Comparison of ENCODE assay signal across 28 cellular contexts in the genomic region with DNA sequence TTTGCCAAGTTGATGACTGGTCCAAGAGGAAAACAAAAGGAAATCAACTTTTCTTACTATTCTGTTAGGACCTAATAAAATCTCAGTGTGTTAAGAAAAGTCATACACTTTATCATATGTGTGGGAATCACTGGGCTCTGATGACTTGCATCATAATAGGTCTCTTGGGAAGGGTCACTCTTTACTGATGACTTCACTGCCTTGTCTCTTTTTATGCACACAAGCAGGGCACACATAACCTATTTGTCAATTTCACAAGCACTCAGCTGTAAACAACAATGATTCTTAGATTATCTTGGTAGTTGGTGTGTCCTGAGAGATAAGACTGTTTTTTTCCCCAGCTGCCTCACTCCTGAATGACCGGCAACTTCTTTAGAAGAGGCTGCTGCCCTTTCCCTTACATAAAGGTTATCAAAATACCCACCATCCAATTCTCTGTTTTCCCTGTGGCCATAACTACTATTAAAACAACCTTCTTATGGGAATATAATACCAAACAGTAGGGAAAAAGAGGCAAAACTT. TPM values are rescaled to one million over a fixed set of nuclear protein-coding genes. Genes with fewer than 3 reads are reported as not detected.
"Had no signal": no experiment of that assay in that cellular context is flagged by ENCODE, and none has a peak within 500 bp of the region (broad histone marks: within the 10 kb centered on the region; RNA-seq: fewer than 3 reads in every experiment).

No MANE protein-coding gene starts in this region.

- H3K4me3 ChIP-seq: coronary artery, dorsolateral prefrontal cortex, esophagus squamous epithelium, heart right ventricle, right atrium auricular region, sigmoid colon, skin epidermis, testis, tibial nerve, upper lobe of right lung, vagina had no signal

- DNase-seq: dorsolateral prefrontal cortex; effector CD8-positive, alpha-beta T cell; esophagus squamous epithelium; heart right ventricle; hypothalamus; kidney glomerular epithelial cell; mesendoderm; naive thymus-derived CD4-positive, alpha-beta T cell; posterior cingulate gyrus; sigmoid colon; stimulated activated CD4-positive, alpha-beta T cell treated with anti-CD3 and anti-CD28 coated beads, Interleukin-2, amount 100 ng/mL, for 24 hours; stimulated activated CD4-positive, alpha-beta T cell treated with anti-CD3 and anti-CD28 coated beads, Interleukin-4, amount 100 ng/mL, for 4 hours; stimulated activated naive B cell treated with anti-CD40 and anti-IgM and Interleukin-4, amounts not matched to agents 10 μg/mL and 1 μg/mL and 100 μg/mL, for 72 hours; stimulated activated naive CD8-positive, alpha-beta T cell treated with anti-CD3 and anti-CD28 coated beads, Interleukin-15, amount 100 ng/mL, for 72 hours; testis; upper lobe of right lung had no signal

- H3K36me3 Mint-ChIP-seq: naive thymus-derived CD4-positive, alpha-beta T cell; stimulated activated naive B cell treated with anti-CD40 and anti-IgM and Interleukin-4, amounts not matched to agents 10 μg/mL and 1 μg/mL and 100 μg/mL, for 72 hours had no signal

- ATAC-seq: heart right ventricle; naive thymus-derived CD4-positive, alpha-beta T cell; stimulated activated naive B cell treated with anti-CD40 and anti-IgM and Interleukin-4, amounts not matched to agents 10 μg/mL and 1 μg/mL and 100 μg/mL, for 72 hours; stimulated activated naive CD8-positive, alpha-beta T cell treated with anti-CD3 and anti-CD28 coated beads, Interleukin-15, amount 100 ng/mL, for 72 hours; upper lobe of right lung had no signal

- H3K27ac Mint-ChIP-seq: naive thymus-derived CD4-positive, alpha-beta T cell; stimulated activated naive B cell treated with anti-CD40 and anti-IgM and Interleukin-4, amounts not matched to agents 10 μg/mL and 1 μg/mL and 100 μg/mL, for 72 hours; stimulated activated naive CD8-positive, alpha-beta T cell treated with anti-CD3 and anti-CD28 coated beads, Interleukin-15, amount 100 ng/mL, for 72 hours had no signal

- H3K4me3 Mint-ChIP-seq: naive thymus-derived CD4-positive, alpha-beta T cell; stimulated activated naive B cell treated with anti-CD40 and anti-IgM and Interleukin-4, amounts not matched to agents 10 μg/mL and 1 μg/mL and 100 μg/mL, for 72 hours; stimulated activated naive CD8-positive, alpha-beta T cell treated with anti-CD3 and anti-CD28 coated beads, Interleukin-15, amount 100 ng/mL, for 72 hours had no signal

- H3K9me3 Mint-ChIP-seq: naive thymus-derived CD4-positive, alpha-beta T cell; stimulated activated naive B cell treated with anti-CD40 and anti-IgM and Interleukin-4, amounts not matched to agents 10 μg/mL and 1 μg/mL and 100 μg/mL, for 72 hours; stimulated activated naive CD8-positive, alpha-beta T cell treated with anti-CD3 and anti-CD28 coated beads, Interleukin-15, amount 100 ng/mL, for 72 hours had no signal

- H3K4me1 Mint-ChIP-seq: naive thymus-derived CD4-positive, alpha-beta T cell had no signal

RNA-seq across cellular contexts. Expression of a gene that starts 50.9 kb away (rescaled TPM):
- total RNA-seq: epithelial cell of proximal tubule; esophagus squamous epithelium; frontal cortex; glomerular endothelial cell; heart right ventricle; lung microvascular endothelial cell; mononuclear cell; naive thymus-derived CD4-positive, alpha-beta T cell; osteoblast; right atrium auricular region; sigmoid colon; subcutaneous adipose tissue; tibial nerve; upper lobe of right lung had no signal
